In genomic region chr10:34290412-34291082, GRCh38 we compare ENCODE assay signal across 11 cellular contexts.
A peak's percentile ranks its signal among the peaks of the same experiment; 100 is the strongest.
DNase-seq lines count a peak whose midpoint lies in the region; ATAC-seq and TF ChIP-seq lines count a peak whose summit lies in the region.
"Had no signal": no experiment of that assay in that cellular context is flagged by ENCODE, and none has a peak within 500 bp of the region (broad histone marks: within the 10 kb centered on the region; RNA-seq: fewer than 3 reads in every experiment).

No MANE protein-coding gene starts in this region.

- H3K27ac ChIP-seq in brain microvascular endothelial cell (peak overlapping the region; percentile 75), stomach (peak overlapping the region in 3 of 5 donors; percentile 13 to 62 (median 41))
- H3K27ac ChIP-seq: ovary had no signal

- H3K4me3 ChIP-seq in brain microvascular endothelial cell (ENCODE audit: low read depth, low read length) (no peak overlapping the region), stomach (no peak overlapping the region)
- H3K4me3 ChIP-seq: ovary had no signal

- H3K4me3 Mint-ChIP-seq in CD14-positive monocyte, result no peak overlapping the region
- H3K4me3 Mint-ChIP-seq: activated naive CD4-positive, alpha-beta T cell treated with anti-CD3 and anti-CD28 coated beads, Interleukin-2, amount 50 U/mL, for 24 hours had no signal

- no peaks in the 10 kb centered on the region for H3K4me1 Mint-ChIP-seq in CD14-positive monocyte
- H3K4me1 Mint-ChIP-seq: activated naive CD4-positive, alpha-beta T cell treated with anti-CD3 and anti-CD28 coated beads, Interleukin-2, amount 50 U/mL, for 24 hours had no signal

- in situ Hi-C loops in brain microvascular endothelial cell (cut with HindIII; ENCODE audit: low pct_ligation_motif_present, low sequenced_read_pairs), result no loop called here

- H3K9me3 ChIP-seq in stomach, result no peaks in the 10 kb centered on the region
- H3K9me3 ChIP-seq: ovary had no signal

- H3K27ac Mint-ChIP-seq in CD14-positive monocyte, result no peak overlapping the region
- H3K27ac Mint-ChIP-seq: activated naive CD4-positive, alpha-beta T cell treated with anti-CD3 and anti-CD28 coated beads, Interleukin-2, amount 50 U/mL, for 24 hours had no signal

- H3K9me3 Mint-ChIP-seq in CD14-positive monocyte, result peaks cover 0 to 4% (median 0%) of the 10 kb centered on the region in 7 donors
- H3K9me3 Mint-ChIP-seq: activated naive CD4-positive, alpha-beta T cell treated with anti-CD3 and anti-CD28 coated beads, Interleukin-2, amount 50 U/mL, for 24 hours had no signal

- peaks cover 0 to 10% (median 1%) of the 10 kb centered on the region in 4 donors for H3K4me1 ChIP-seq in stomach

- no peaks in the 10 kb centered on the region for H3K36me3 ChIP-seq in brain microvascular endothelial cell (replicated peaks)
- H3K36me3 ChIP-seq in stomach, result no peaks in the 10 kb centered on the region
- H3K36me3 ChIP-seq: ovary had no signal

- TF ChIP-seq POLR2A in stomach (IDR thresholded peaks at IDR 0.05), result no peak

- 78 to 99% (median 93%) methylated on average over 2 of the region's 2 CpGs for WGBS in stomach, 5 donors

- ATAC-seq in GM19324 (IDR thresholded peaks at IDR 0.05; ENCODE audit: low FRiP score, unreplicated experiment), result no peak
- ATAC-seq in HG02870 (IDR thresholded peaks at IDR 0.05; ENCODE audit: unreplicated experiment), result no peak

- TF ChIP-seq CTCF in brain microvascular endothelial cell (IDR thresholded peaks at IDR 0.05; ENCODE audit: low read depth, low read length, missing control alignments) (no peak), stomach (IDR thresholded peaks at IDR 0.05) (no peak), CD14-positive monocyte (IDR thresholded peaks at IDR 0.05) (no peak)

- DNase-seq in H4 (ENCODE audit: low spot score), result peak; percentile 5
- peak; percentile 91 for DNase-seq in brain microvascular endothelial cell
- peak; percentile 66 for DNase-seq in kidney glomerular epithelial cell (lab: John Stamatoyannopoulos, UW)
- DNase-seq in stomach, result no peak
- DNase-seq in CD14-positive monocyte (ENCODE audit: low spot score), result no peak
- DNase-seq in LoVo (ENCODE audit: low spot score), result no peak
- DNase-seq: NCI-H1436, ovary had no signal

- H3K36me3 Mint-ChIP-seq in CD14-positive monocyte, result no peaks in the 10 kb centered on the region
- H3K36me3 Mint-ChIP-seq: activated naive CD4-positive, alpha-beta T cell treated with anti-CD3 and anti-CD28 coated beads, Interleukin-2, amount 50 U/mL, for 24 hours had no signal

- no peak for TF ChIP-seq EP300 in stomach (IDR thresholded peaks at IDR 0.05)

- intact Hi-C loops in stomach (cut with DNase I; ENCODE audit: low total_unique reads) (no loop called here), CD14-positive monocyte (cut with micrococcal nuclease) (no loop called here)

- peaks cover 0 to 3% (median 2%) of the 10 kb centered on the region in 3 donors for H3K27me3 Mint-ChIP-seq in CD14-positive monocyte (ENCODE audit: low read depth in 3 of 3)

- no peaks in the 10 kb centered on the region for H3K27me3 ChIP-seq in brain microvascular endothelial cell (replicated peaks)
- H3K27me3 ChIP-seq in stomach, result no peaks in the 10 kb centered on the region
- H3K27me3 ChIP-seq: ovary had no signal

Comparison
In these comparisons a context has a peak if more than half of its experiments do, and no peak if none do; other contexts are left out.
1. DNase-seq: peak in H4 (single experiment), brain microvascular endothelial cell (single experiment) and kidney glomerular epithelial cell (single experiment); none in stomach (single experiment), CD14-positive monocyte (single experiment) and LoVo (single experiment).